Comparison of ENCODE assay signal across 1 cellular context in genomic region chr16:84505249-84506156, GRCh38.
TF ChIP-seq lines count a peak whose summit lies in the region.

No MANE protein-coding gene starts in this region.

TF ChIP-seq in K562, 482 proteins besides CTCF, POLR2A, EP300 and RAD21 (continued from another document):
- TF ChIP-seq E2F4 (CRISPR knock-in tag; IDR thresholded peaks at IDR 0.05; ENCODE audit: low read depth) (0 out of 2 replicates have a peak, but pooled peaks have one; percentile 2), ZNF263 (CRISPR knock-in tag; IDR thresholded peaks at IDR 0.05; ENCODE audit: borderline replicate concordance) (no peak), ZNF766 (CRISPR knock-in tag; conservative IDR thresholded peaks at IDR 0.05) (no peak), HLTF (IDR thresholded peaks at IDR 0.05) (no peak), USF1 (CRISPR knock-in tag; IDR thresholded peaks at IDR 0.05) (peak; percentile 30; the same call in 1 of the 2 replicates), XRCC5 (IDR thresholded peaks at IDR 0.05; ENCODE audit: low read depth, low read length) (peak; percentile 15; the same call in 1 of the 2 replicates), SRSF3 (IDR thresholded peaks at IDR 0.05; ENCODE audit: insufficient read depth, low read length) (no peak), ARID3A (IDR thresholded peaks at IDR 0.05; ENCODE audit: borderline replicate concordance, low read depth, low read length) (no peak), ELF2 (CRISPR knock-in tag; IDR thresholded peaks at IDR 0.05) (peak; percentile 37; the same call in 1 of the 2 replicates), ZNF778 (CRISPR knock-in tag; IDR thresholded peaks at IDR 0.05) (no peak), ETV5 (CRISPR knock-in tag; IDR thresholded peaks at IDR 0.05; ENCODE audit: low read depth) (0 out of 2 replicates have a peak, but pooled peaks have one; percentile 18), FOXJ3 (CRISPR knock-in tag; IDR thresholded peaks at IDR 0.05) (no peak), IRF2 (CRISPR knock-in tag; IDR thresholded peaks at IDR 0.05) (no peak), ZNF12 (CRISPR knock-in tag; IDR thresholded peaks at IDR 0.05) (no peak), RERE (CRISPR knock-in tag; IDR thresholded peaks at IDR 0.05; ENCODE audit: borderline replicate concordance) (no peak), HINFP (tag; conservative IDR thresholded peaks at IDR 0.05; ENCODE audit: low read depth) (no peak), ZNF444 (CRISPR knock-in tag; IDR thresholded peaks at IDR 0.05) (no peak), ZBTB33 (CRISPR knock-in tag; IDR thresholded peaks at IDR 0.05) (peak; percentile 59; the same call in 1 of the 2 replicates), ETS1 (conservative IDR thresholded peaks at IDR 0.05; ENCODE audit: control insufficient read depth, low read depth, low read length) (0 out of 2 replicates have a peak, but pooled peaks have one; percentile 3), SNRNP70 (optimal IDR thresholded peaks at IDR 0.05; ENCODE audit: low read depth, low read length) (no peak), FOSL1 (tag; conservative IDR thresholded peaks at IDR 0.05) (no peak), ZNF76 (CRISPR knock-in tag; IDR thresholded peaks at IDR 0.05; ENCODE audit: borderline replicate concordance) (0 out of 2 replicates have a peak, but pooled peaks have one; percentile 11), PCBP1 (IDR thresholded peaks at IDR 0.05; ENCODE audit: low read depth, low read length, poor library complexity, severe bottlenecking) (no peak)
